ENCODE assay signal across 18 cellular contexts in genomic region chr3:95407709-95408463, GRCh38.
"Had no signal": no experiment of that assay in that cellular context is flagged by ENCODE, and none has a peak within 500 bp of the region (broad histone marks: within the 10 kb centered on the region; RNA-seq: fewer than 3 reads in every experiment).

No MANE protein-coding gene starts in this region.

- H3K4me1 Mint-ChIP-seq: activated CD4-positive, alpha-beta T cell treated with anti-CD3 and anti-CD28 coated beads, Interleukin-2, amount 10 ng/mL, durations not matched to agents 24 days and 14 days; nephron; stimulated activated naive B cell treated with anti-CD40 and anti-IgM and Interleukin-4, amounts not matched to agents 10 μg/mL and 1 μg/mL and 100 μg/mL, for 72 hours had no signal

- H3K9me3 Mint-ChIP-seq: activated CD4-positive, alpha-beta T cell treated with anti-CD3 and anti-CD28 coated beads, Interleukin-2, amount 10 ng/mL, durations not matched to agents 24 days and 14 days had no signal

- H3K36me3 Mint-ChIP-seq: stimulated activated naive B cell treated with anti-CD40 and anti-IgM and Interleukin-4, amounts not matched to agents 10 μg/mL and 1 μg/mL and 100 μg/mL, for 72 hours had no signal

- H3K4me1 ChIP-seq: body of pancreas, thyroid gland had no signal

- FAIRE-seq: urothelium cell line had no signal

- H3K27me3 Mint-ChIP-seq: activated CD4-positive, alpha-beta T cell treated with anti-CD3 and anti-CD28 coated beads, Interleukin-2, amount 10 ng/mL, durations not matched to agents 24 days and 14 days; stimulated activated naive B cell treated with anti-CD40 and anti-IgM and Interleukin-4, amounts not matched to agents 10 μg/mL and 1 μg/mL and 100 μg/mL, for 72 hours had no signal

- DNase-seq: activated CD4-positive, alpha-beta T cell treated with anti-CD3 and anti-CD28 coated beads, Interleukin-2, amount 10 ng/mL, durations not matched to agents 24 days and 14 days; activated CD8-positive, alpha-beta T cell treated with anti-CD3 and anti-CD28 coated beads, Interleukin-2, amount 10 ng/mL, durations not matched to agents 7 days and 5 days; activated naive CD4-positive, alpha-beta T cell treated with anti-CD3 and anti-CD28 coated beads for 36 hours; activated T-cell treated with anti-CD3 and anti-CD28 coated beads, Interleukin-2, amount 50 U/mL, for 4 hours; body of pancreas; dorsolateral prefrontal cortex; foreskin fibroblast; hippocampal formation; left cardiac atrium; nucleus accumbens; posterior cingulate gyrus; stimulated activated naive B cell treated with anti-CD40 and anti-IgM and Interleukin-4, amounts not matched to agents 10 μg/mL and 1 μg/mL and 100 μg/mL, for 72 hours; T-helper 1 cell; T-helper 9 cell; thyroid gland had no signal

- H3K27ac Mint-ChIP-seq: activated CD4-positive, alpha-beta T cell treated with anti-CD3 and anti-CD28 coated beads, Interleukin-2, amount 10 ng/mL, durations not matched to agents 24 days and 14 days; activated CD8-positive, alpha-beta T cell treated with anti-CD3 and anti-CD28 coated beads, Interleukin-2, amount 10 ng/mL, durations not matched to agents 7 days and 5 days; activated naive CD4-positive, alpha-beta T cell treated with anti-CD3 and anti-CD28 coated beads for 36 hours; stimulated activated naive B cell treated with anti-CD40 and anti-IgM and Interleukin-4, amounts not matched to agents 10 μg/mL and 1 μg/mL and 100 μg/mL, for 72 hours had no signal

- ATAC-seq: activated CD8-positive, alpha-beta T cell treated with anti-CD3 and anti-CD28 coated beads, Interleukin-2, amount 10 ng/mL, durations not matched to agents 7 days and 5 days; activated T-cell treated with anti-CD3 and anti-CD28 coated beads, Interleukin-2, amount 50 U/mL, for 4 hours; body of pancreas; left cardiac atrium; stimulated activated naive B cell treated with anti-CD40 and anti-IgM and Interleukin-4, amounts not matched to agents 10 μg/mL and 1 μg/mL and 100 μg/mL, for 72 hours had no signal

- H3K27me3 ChIP-seq: body of pancreas, thyroid gland had no signal

- H3K27ac ChIP-seq: body of pancreas, dorsolateral prefrontal cortex, epithelial cell of prostate had no signal

- H3K9me3 ChIP-seq: body of pancreas, thyroid gland had no signal

- H3K36me3 ChIP-seq: thyroid gland had no signal

- H3K4me3 Mint-ChIP-seq: activated CD4-positive, alpha-beta T cell treated with anti-CD3 and anti-CD28 coated beads, Interleukin-2, amount 10 ng/mL, durations not matched to agents 24 days and 14 days; activated CD8-positive, alpha-beta T cell treated with anti-CD3 and anti-CD28 coated beads, Interleukin-2, amount 10 ng/mL, durations not matched to agents 7 days and 5 days; activated naive CD4-positive, alpha-beta T cell treated with anti-CD3 and anti-CD28 coated beads for 36 hours; activated T-cell treated with anti-CD3 and anti-CD28 coated beads, Interleukin-2, amount 50 U/mL, for 4 hours; nephron; stimulated activated naive B cell treated with anti-CD40 and anti-IgM and Interleukin-4, amounts not matched to agents 10 μg/mL and 1 μg/mL and 100 μg/mL, for 72 hours had no signal

- H3K4me3 ChIP-seq: body of pancreas, dorsolateral prefrontal cortex, thyroid gland had no signal
